Comparison of ENCODE assay signal across 31 cellular contexts in genomic region chr12:129097451-129097850, GRCh38.
"Had no signal": no experiment of that assay in that cellular context is flagged by ENCODE, and none has a peak within 500 bp of the region (broad histone marks: within the 10 kb centered on the region; RNA-seq: fewer than 3 reads in every experiment).

No MANE protein-coding gene starts in this region.

- H3K36me3 ChIP-seq: MG63 had no signal

- H3K9me3 ChIP-seq: MG63 had no signal

- DNase-seq: Karpas-422, Kasumi-1, MG63, MM.1S, MV-4-11, NCI-H1048, NCI-H1092, NCI-H1092 treated with DMSO at 0.1 percent for 48 hours, NCI-H1105, NCI-H1105 treated with DMSO at 0.1 percent for 48 hours, NCI-H1417 treated with DMSO at 0.1 percent for 48 hours, NCI-H1436, NCI-H1436 treated with DMSO at 0.1 percent for 48 hours, NCI-H1694, NCI-H1694 treated with DMSO at 0.1 percent for 48 hours, NCI-H187, NCI-H187 treated with DMSO at 0.1 percent for 48 hours, NCI-H1930, NCI-H2029, NCI-H2029 treated with DMSO at 0.1 percent for 48 hours, NCI-H2081, NCI-H2081 treated with DMSO at 0.1 percent for 48 hours, NCI-H2107, NCI-H2171, NCI-H2171 treated with DMSO at 0.1 percent for 48 hours, NCI-H2227 treated with DMSO at 0.1 percent for 48 hours, NCI-H226, NCI-H446, NCI-H446 treated with DMSO at 0.1 percent for 48 hours, NCI-H510A, NCI-H510A treated with DMSO at 0.1 percent for 48 hours had no signal

- H3K27me3 ChIP-seq: MG63 had no signal

- H3K4me3 ChIP-seq: MG63 had no signal
